ENCODE assay signal across 8 cellular contexts in genomic region chr20:289693-290080, GRCh38.
DNase-seq lines count a peak whose midpoint lies in the region; ATAC-seq and TF ChIP-seq lines count a peak whose summit lies in the region.

No MANE protein-coding gene starts in this region.

- H3K4me2 ChIP-seq in BLaER1 (peak overlapping the region; percentile 94), KMS-11 (peak overlapping the region; percentile 44)

- ATAC-seq in HG02973 (IDR thresholded peaks at IDR 0.05; ENCODE audit: unreplicated experiment) = no peak
- no peak for ATAC-seq in GM18858 (IDR thresholded peaks at IDR 0.05; ENCODE audit: unreplicated experiment)
- no peak for ATAC-seq in GM18519 (IDR thresholded peaks at IDR 0.05; ENCODE audit: low FRiP score, unreplicated experiment)

- H3K4me3 ChIP-seq in BLaER1 (peak overlapping the region; percentile 92), KMS-11 (IDR thresholded peaks at IDR 0.05; ENCODE audit: insufficient read depth, low read depth, low read length) (no peak overlapping the region), mucosa of stomach (ENCODE audit: low read length) (peak overlapping the region; percentile 71)

- peak overlapping the region; percentile 98 for H2AFZ ChIP-seq in KMS-11 (ENCODE audit: low read depth)

- H3K9ac ChIP-seq in BLaER1 = peak overlapping the region; percentile 94
- H3K9ac ChIP-seq in KMS-11 = peak overlapping the region; percentile 67
- peak overlapping the region; percentile 86 for H3K9ac ChIP-seq in mucosa of stomach (ENCODE audit: low read length)

- no peaks in the 10 kb centered on the region for H3K79me2 ChIP-seq in KMS-11 (ENCODE audit: insufficient read depth, low read depth)

- no peaks in the 10 kb centered on the region for H4K20me1 ChIP-seq in BLaER1
- no peaks in the 10 kb centered on the region for H4K20me1 ChIP-seq in KMS-11 (ENCODE audit: insufficient read depth)

- in situ Hi-C loops in KBM-7 (cut with MboI; ENCODE audit: low pct_unique_long_range_greater_than_20kb, low sequenced_read_pairs) = no loop called here

- H3K4me1 ChIP-seq in BLaER1 (peaks cover 36% of the 10 kb centered on the region), KMS-11 (ENCODE audit: low read depth, poor library complexity, severe bottlenecking) (peaks cover 15% of the 10 kb centered on the region), mucosa of stomach (ENCODE audit: control insufficient read depth, insufficient read depth, low read length) (peaks cover 12% of the 10 kb centered on the region)

- H3K36me3 ChIP-seq in BLaER1 = peaks cover 16% of the 10 kb centered on the region
- no peaks in the 10 kb centered on the region for H3K36me3 ChIP-seq in KMS-11 (ENCODE audit: insufficient read depth)
- H3K36me3 ChIP-seq in mucosa of stomach (ENCODE audit: control insufficient read depth, insufficient read depth, low read length) = no peaks in the 10 kb centered on the region

- TF ChIP-seq CTCF in KMS-11 (conservative IDR thresholded peaks at IDR 0.05; ENCODE audit: low read depth, low read length) = no peak

- H3K27me3 ChIP-seq in BLaER1 (no peaks in the 10 kb centered on the region), KMS-11 (ENCODE audit: insufficient read depth, low read depth) (no peaks in the 10 kb centered on the region), mucosa of stomach (ENCODE audit: control insufficient read depth, insufficient read depth, low read length) (no peaks in the 10 kb centered on the region)

- no peaks in the 10 kb centered on the region for H3K9me3 ChIP-seq in BLaER1
- no peaks in the 10 kb centered on the region for H3K9me3 ChIP-seq in mucosa of stomach (ENCODE audit: control insufficient read depth, low read length)

- H3K27ac ChIP-seq in BLaER1 (peak overlapping the region; percentile 89), KMS-11 (peak overlapping the region; percentile 19; the same call in 1 of the 2 replicates), cingulate gyrus (ENCODE audit: low read depth, low read length) (peak overlapping the region; percentile 77)

- DNase-seq in KBM-7 = no peak

Comparison
In these comparisons a context has a peak if more than half of its experiments do, and no peak if none do; other contexts are left out.
1. H3K27ac ChIP-seq: peak in every context shown above with its lines; median percentile 89 in BLaER1; 77 in cingulate gyrus; 19 in KMS-11.